In genomic region chr7:90582164-90582563, GRCh38 we compare ENCODE assay signal across 23 cellular contexts. TPM values are rescaled to one million over a fixed set of nuclear protein-coding genes. Genes with fewer than 3 reads are reported as not detected.
A peak's percentile ranks its signal among the peaks of the same experiment; 100 is the strongest.
DNase-seq lines count a peak whose midpoint lies in the region; TF ChIP-seq lines count a peak whose summit lies in the region.
"Had no signal": no experiment of that assay in that cellular context is flagged by ENCODE, and none has a peak within 500 bp of the region (broad histone marks: within the 10 kb centered on the region; RNA-seq: fewer than 3 reads in every experiment).

No MANE protein-coding gene starts in this region.

- 83 to 89% methylated on average over 2 of the region's 2 CpGs for WGBS in sigmoid colon, 2 donors

- no TSS peak for BruUV-seq in MCF 10A (replicated peaks; lab: Mats Ljungman, UMichigan)

- H3K36me3 ChIP-seq in breast epithelium: no peaks in the 10 kb centered on the region
- no peaks in the 10 kb centered on the region for H3K36me3 ChIP-seq in neutrophil
- H3K36me3 ChIP-seq in sigmoid colon: no peaks in the 10 kb centered on the region
- H3K36me3 ChIP-seq: MG63 had no signal

- H3K9me3 Mint-ChIP-seq in MCF 10A (ENCODE audit: unreplicated experiment): no peaks in the 10 kb centered on the region

- H3K9me3 ChIP-seq in breast epithelium (no peaks in the 10 kb centered on the region), neutrophil (no peaks in the 10 kb centered on the region), sigmoid colon (no peaks in the 10 kb centered on the region)
- H3K9me3 ChIP-seq: MG63 had no signal

- no peaks in the 10 kb centered on the region for H3K27me3 Mint-ChIP-seq in MCF 10A (ENCODE audit: insufficient read depth, unreplicated experiment)

- H3K4me1 Mint-ChIP-seq in MCF 10A (ENCODE audit: insufficient read depth, unreplicated experiment): peaks cover 9% of the 10 kb centered on the region

- CTCF ChIA-PET in MCF 10A (lab: Yijun Ruan, JAX): no interaction called here

- no peak for TF ChIP-seq POLR2A in breast epithelium (IDR thresholded peaks at IDR 0.05)
- TF ChIP-seq POLR2A in sigmoid colon (IDR thresholded peaks at IDR 0.05): no peak

- TF ChIP-seq CTCF in MCF 10A (IDR thresholded peaks at IDR 0.05; ENCODE audit: unreplicated experiment) (no peak), breast epithelium (IDR thresholded peaks at IDR 0.05) (no peak), HL-60 (IDR thresholded peaks at IDR 0.05; ENCODE audit: insufficient read depth, low read length) (no peak), epithelial cell of esophagus (IDR thresholded peaks at IDR 0.05; ENCODE audit: insufficient read depth, low read depth, low read length, missing control alignments) (no peak), neutrophil (IDR thresholded peaks at IDR 0.05) (no peak), sigmoid colon (IDR thresholded peaks at IDR 0.05) (no peak)

- DNase-seq in MCF 10A (ENCODE audit: unreplicated experiment) (peak; percentile 14), breast epithelium (ENCODE audit: low spot score in 2 of 2) (no peak), HL-60 (ENCODE audit: low read depth in 1 of 2, low spot score in 1 of 2) (peak in 1 of 2 experiments; percentile 25), epithelial cell of esophagus (ENCODE audit: low read depth) (peak; percentile 35), T1000 (lab: John Stamatoyannopoulos, UW) (no peak), sigmoid colon (no peak), Kasumi-1 (lab: John Stamatoyannopoulos, UW) (no peak)
- DNase-seq: C1 segment of cervical spinal cord, Calu3, DMS79 treated with DMSO at 0.1 percent for 48 hours, GM23248, H7, MG63, NCI-H1092 treated with DMSO at 0.1 percent for 48 hours, NCI-H1436, NCI-H187 treated with DMSO at 0.1 percent for 48 hours, NCI-H446 treated with DMSO at 0.1 percent for 48 hours, NCI-H526, OCI-M1, SIG-M5 had no signal

- H3K27ac ChIP-seq in breast epithelium: no peak overlapping the region
- H3K27ac ChIP-seq in HL-60 (replicated peaks): peak overlapping the region; percentile 56
- H3K27ac ChIP-seq in neutrophil: peak overlapping the region; percentile 89
- H3K27ac ChIP-seq in sigmoid colon: no peak overlapping the region
- H3K27ac ChIP-seq: GM23248, SK-N-MC had no signal

- TF ChIP-seq EP300 in sigmoid colon (IDR thresholded peaks at IDR 0.05): no peak

- H3K4me3 Mint-ChIP-seq in MCF 10A (ENCODE audit: unreplicated experiment): no peak overlapping the region

- H3K4me3 ChIP-seq in breast epithelium (no peak overlapping the region), HL-60 (replicated peaks; ENCODE audit: insufficient read depth, low read length) (no peak overlapping the region), epithelial cell of esophagus (ENCODE audit: low read length) (no peak overlapping the region), neutrophil (ENCODE audit: low read depth in 1 of 2, low read length in 1 of 2) (peak overlapping the region in 1 of 2 experiments; percentile 26), sigmoid colon (no peak overlapping the region)
- H3K4me3 ChIP-seq: GM23248, K562, MG63, SK-N-MC had no signal

- H3K27ac Mint-ChIP-seq in MCF 10A (ENCODE audit: low read depth, unreplicated experiment): no peak overlapping the region

- POLR2A ChIA-PET in MCF 10A (lab: Yijun Ruan, JAX): interaction anchor here (0.6 kb wide), 1 partner anchor 439 kb away, joined by 4 read pairs; no protein-coding TSS in a partner anchor

- no peaks in the 10 kb centered on the region for H3K36me3 Mint-ChIP-seq in MCF 10A (ENCODE audit: insufficient read depth, unreplicated experiment)

- H3K4me1 ChIP-seq in breast epithelium (peaks cover 0 to 4% of the 10 kb centered on the region in 2 donors), neutrophil (ENCODE audit: control insufficient read depth in 1 of 2, insufficient read depth in 1 of 2, low read depth in 1 of 2, low read length in 1 of 2) (peaks cover 56 to 68% of the 10 kb centered on the region in 2 experiments), sigmoid colon (peaks cover 0 to 7% (median 3%) of the 10 kb centered on the region in 4 donors)

- no peaks in the 10 kb centered on the region for H3K27me3 ChIP-seq in breast epithelium
- no peaks in the 10 kb centered on the region for H3K27me3 ChIP-seq in HL-60 (ENCODE audit: insufficient read depth, poor library complexity, severe bottlenecking)
- no peaks in the 10 kb centered on the region for H3K27me3 ChIP-seq in neutrophil
- H3K27me3 ChIP-seq in sigmoid colon: no peaks in the 10 kb centered on the region
- H3K27me3 ChIP-seq: MG63 had no signal

- intact Hi-C loops in MCF 10A (cut with micrococcal nuclease) (no loop called here), breast epithelium (cut with DNase I; ENCODE audit: low total_unique reads) (no loop called here), sigmoid colon (cut with DNase I) (no loop called here)

RNA-seq across cellular contexts. Expression of gene CDK14, which starts 14.0 kb away (rescaled TPM):
- total RNA-seq in MCF 10A (2022) (21.2 and 32.0 TPM in 2 replicates), breast epithelium (10 to 100 TPM; 16.3 to 64.7 (median 29.8) TPM), sigmoid colon (10 to 100 TPM; 11.1 to 19.3 (median 16.4) TPM)
- polyA plus RNA-seq in sigmoid colon: 1 to 10 TPM in 2 of 3 donors, under 1 TPM in 1; 0.92 to 4.0 (median 2.4) TPM

Comparison
In these comparisons a context has a peak if more than half of its experiments do, and no peak if none do; other contexts are left out.
1. DNase-seq: peak in MCF 10A (single experiment) and epithelial cell of esophagus (single experiment); none in breast epithelium (0 of 2), T1000 (single experiment), sigmoid colon (single experiment) and Kasumi-1 (0 of 2).
2. H3K27ac ChIP-seq: peak in HL-60 (single experiment) and neutrophil (single experiment); none in breast epithelium (0 of 2) and sigmoid colon (0 of 4).